In genomic region chr2:26640331-26640745, GRCh38 we compare ENCODE assay signal across 13 cellular contexts.
DNase-seq lines count a peak whose midpoint lies in the region; ATAC-seq and TF ChIP-seq lines count a peak whose summit lies in the region.
"Had no signal": no experiment of that assay in that cellular context is flagged by ENCODE, and none has a peak within 500 bp of the region (broad histone marks: within the 10 kb centered on the region; RNA-seq: fewer than 3 reads in every experiment).

No MANE protein-coding gene starts in this region.

- CTCF ChIA-PET in HEK293 (lab: Yijun Ruan, JAX), result interaction anchor here (0.7 to 1.0 kb wide), 2 partner anchors 11 to 140 kb away, joined by 3 to 4 read pairs; no protein-coding TSS in a partner anchor

- H3K27ac Mint-ChIP-seq in stimulated activated effector memory CD8-positive, alpha-beta T cell treated with anti-CD3 and anti-CD28 coated beads, Interleukin-12 subunit alpha, Interleukin-12 subunit beta, amount 100 ng/mL, for 72 hours, result no peak overlapping the region
- H3K27ac Mint-ChIP-seq: activated T-cell treated with anti-CD3 and anti-CD28 coated beads, Interleukin-2, amount 50 U/mL, for 72 hours; stimulated activated naive CD8-positive, alpha-beta T cell treated with anti-CD3 and anti-CD28 coated beads, Interleukin-15, Interleukin-2, amounts not matched to agents 100 ng/mL and 50 ng/mL, for 24 hours had no signal

- H3K9me3 Mint-ChIP-seq in stimulated activated effector memory CD8-positive, alpha-beta T cell treated with anti-CD3 and anti-CD28 coated beads, Interleukin-12 subunit alpha, Interleukin-12 subunit beta, amount 100 ng/mL, for 72 hours, result no peaks in the 10 kb centered on the region
- H3K9me3 Mint-ChIP-seq: activated T-cell treated with anti-CD3 and anti-CD28 coated beads, Interleukin-2, amount 50 U/mL, for 72 hours; stimulated activated naive CD8-positive, alpha-beta T cell treated with anti-CD3 and anti-CD28 coated beads, Interleukin-15, Interleukin-2, amounts not matched to agents 100 ng/mL and 50 ng/mL, for 24 hours had no signal

- H3K4me1 ChIP-seq in HEK293 (ENCODE audit: control insufficient read depth, insufficient read depth, low read length), result no peaks in the 10 kb centered on the region

- no peak overlapping the region for H3K27ac ChIP-seq in HEK293 (ENCODE audit: extremely low read depth, low read depth, low read length)
- H3K27ac ChIP-seq: KMS-11, SK-N-MC had no signal

- peak; percentile 68 for DNase-seq in AG08396 (ENCODE audit: low spot score)
- DNase-seq in astrocyte of the hippocampus (ENCODE audit: low read depth, low spot score), result peak; percentile 62
- DNase-seq in left kidney (ENCODE audit: low read depth, low spot score), result peak; percentile 65
- no peak for DNase-seq in NCI-H2196 treated with DMSO at 0.1 percent for 48 hours (lab: John Stamatoyannopoulos, UW; ENCODE audit: unreplicated experiment)
- DNase-seq in stimulated activated effector memory CD8-positive, alpha-beta T cell treated with anti-CD3 and anti-CD28 coated beads, Interleukin-12 subunit alpha, Interleukin-12 subunit beta, amount 100 ng/mL, for 72 hours (ENCODE audit: low spot score in 2 of 2), result no peak
- no peak for DNase-seq in inferior parietal cortex (ENCODE audit: extremely low spot score)
- DNase-seq: activated T-cell treated with anti-CD3 and anti-CD28 coated beads, Interleukin-2, amount 50 U/mL, for 72 hours; DMS53 had no signal

- H3K36me3 ChIP-seq in HEK293 (ENCODE audit: control insufficient read depth in 2 of 2, insufficient read depth in 1 of 2, low read length in 2 of 2), result no peaks in the 10 kb centered on the region

- H3K36me3 Mint-ChIP-seq in stimulated activated effector memory CD8-positive, alpha-beta T cell treated with anti-CD3 and anti-CD28 coated beads, Interleukin-12 subunit alpha, Interleukin-12 subunit beta, amount 100 ng/mL, for 72 hours, result no peaks in the 10 kb centered on the region

- no peaks in the 10 kb centered on the region for H3K9me3 ChIP-seq in HEK293 (ENCODE audit: control insufficient read depth, insufficient read depth, low read depth, low read length)

- ATAC-seq in stimulated activated effector memory CD8-positive, alpha-beta T cell treated with anti-CD3 and anti-CD28 coated beads, Interleukin-12 subunit alpha, Interleukin-12 subunit beta, amount 100 ng/mL, for 72 hours, result no peak
- ATAC-seq in GM21786 (IDR thresholded peaks at IDR 0.05; ENCODE audit: unreplicated experiment), result no peak

- H3K4me3 ChIP-seq in HEK293 (ENCODE audit: low read depth, low read length), result no peak overlapping the region
- H3K4me3 ChIP-seq: SK-N-MC had no signal

- no peak for TF ChIP-seq CTCF in HEK293 (tag by site-specific recombination; IDR thresholded peaks at IDR 0.05)

- H3K4me3 Mint-ChIP-seq in stimulated activated effector memory CD8-positive, alpha-beta T cell treated with anti-CD3 and anti-CD28 coated beads, Interleukin-12 subunit alpha, Interleukin-12 subunit beta, amount 100 ng/mL, for 72 hours, result no peak overlapping the region
- H3K4me3 Mint-ChIP-seq: activated T-cell treated with anti-CD3 and anti-CD28 coated beads, Interleukin-2, amount 50 U/mL, for 72 hours; stimulated activated naive CD8-positive, alpha-beta T cell treated with anti-CD3 and anti-CD28 coated beads, Interleukin-15, Interleukin-2, amounts not matched to agents 100 ng/mL and 50 ng/mL, for 24 hours had no signal

- H3K4me1 Mint-ChIP-seq in stimulated activated effector memory CD8-positive, alpha-beta T cell treated with anti-CD3 and anti-CD28 coated beads, Interleukin-12 subunit alpha, Interleukin-12 subunit beta, amount 100 ng/mL, for 72 hours, result peaks cover 6% of the 10 kb centered on the region

- POLR2A ChIA-PET in HEK293 (lab: Yijun Ruan, JAX), result interaction anchor here (0.6 kb wide), 1 partner anchor 249 kb away, joined by 3 read pairs; no protein-coding TSS in a partner anchor

TF ChIP-seq in HEK293, 187 proteins besides CTCF, POLR2A, EP300 and RAD21:
- TF ChIP-seq REPIN1 (tag by site-specific recombination; IDR thresholded peaks at IDR 0.05; ENCODE audit: low read depth) (no peak), ZIC2 (tag by site-specific recombination; IDR thresholded peaks at IDR 0.05) (peak; percentile 36; the same call in 1 of the 2 replicates), ZNF2 (tag by site-specific recombination; IDR thresholded peaks at IDR 0.05) (no peak)

Comparison
In these comparisons a context has a peak if more than half of its experiments do, and no peak if none do; other contexts are left out.
1. DNase-seq: peak in AG08396 (single experiment), astrocyte of the hippocampus (single experiment) and left kidney (single experiment); none in NCI-H2196 treated with DMSO at 0.1 percent for 48 hours (single experiment), stimulated activated effector memory CD8-positive, alpha-beta T cell treated with anti-CD3 and anti-CD28 coated beads, Interleukin-12 subunit alpha, Interleukin-12 subunit beta, amount 100 ng/mL, for 72 hours (0 of 2) and inferior parietal cortex (single experiment).